Comparison of ENCODE assay signal across 32 cellular contexts in the genomic region with DNA sequence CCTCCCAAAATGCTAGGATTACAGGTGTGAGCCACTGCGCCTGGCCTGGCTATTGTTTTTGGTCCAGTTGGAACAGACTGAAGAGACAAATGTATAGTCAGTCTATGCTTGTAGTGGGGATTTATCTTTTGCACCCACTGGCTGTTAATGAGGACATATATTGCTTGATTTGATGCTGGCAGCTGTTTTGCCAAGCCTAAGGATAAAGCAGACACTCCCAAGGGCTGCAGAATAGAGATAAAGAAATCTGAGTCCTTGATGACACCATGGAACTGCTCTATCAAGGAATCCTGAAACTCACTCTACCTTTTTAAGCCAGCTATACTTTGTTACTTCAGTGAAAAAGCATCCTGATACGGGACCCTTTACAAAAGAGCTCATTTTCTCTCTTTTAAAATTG.
"Had no signal": no experiment of that assay in that cellular context is flagged by ENCODE, and none has a peak within 500 bp of the region (broad histone marks: within the 10 kb centered on the region; RNA-seq: fewer than 3 reads in every experiment).

No MANE protein-coding gene starts in this region.

- H3K4me3 Mint-ChIP-seq: activated CD4-positive, alpha-beta memory T cell treated with anti-CD3 and anti-CD28 coated beads, Interleukin-2, amount 10 ng/mL, durations not matched to agents 7 days and 5 days; activated CD8-positive, alpha-beta memory T cell treated with anti-CD3 and anti-CD28 coated beads, Interleukin-2, amount 10 ng/mL, durations not matched to agents 7 days and 5 days; activated naive CD4-positive, alpha-beta T cell treated with anti-CD3 and anti-CD28 coated beads, Interleukin-2, amount 10 ng/mL, durations not matched to agents 7 days and 5 days; activated naive CD8-positive, alpha-beta T cell; activated naive CD8-positive, alpha-beta T cell treated with anti-CD3 and anti-CD28 coated beads, Interleukin-2, amount 50 U/mL, for 24 hours; central memory CD8-positive, alpha-beta T cell had no signal

- H3K27ac ChIP-seq: brain microvascular endothelial cell, cardiac muscle cell, PC-9, VCaP had no signal

- H3K9me3 Mint-ChIP-seq: activated CD4-positive, alpha-beta memory T cell treated with anti-CD3 and anti-CD28 coated beads, Interleukin-2, amount 10 ng/mL, durations not matched to agents 7 days and 5 days; activated naive CD4-positive, alpha-beta T cell treated with anti-CD3 and anti-CD28 coated beads, Interleukin-2, amount 10 ng/mL, durations not matched to agents 7 days and 5 days; activated naive CD8-positive, alpha-beta T cell treated with anti-CD3 and anti-CD28 coated beads, Interleukin-2, amount 50 U/mL, for 24 hours; central memory CD8-positive, alpha-beta T cell had no signal

- H3K4me2 ChIP-seq: PC-9 had no signal

- H3K27ac Mint-ChIP-seq: activated CD4-positive, alpha-beta memory T cell treated with anti-CD3 and anti-CD28 coated beads, Interleukin-2, amount 10 ng/mL, durations not matched to agents 7 days and 5 days; activated CD8-positive, alpha-beta memory T cell treated with anti-CD3 and anti-CD28 coated beads, Interleukin-2, amount 10 ng/mL, durations not matched to agents 7 days and 5 days; activated naive CD4-positive, alpha-beta T cell treated with anti-CD3 and anti-CD28 coated beads, Interleukin-2, amount 10 ng/mL, durations not matched to agents 7 days and 5 days; activated naive CD8-positive, alpha-beta T cell; activated naive CD8-positive, alpha-beta T cell treated with anti-CD3 and anti-CD28 coated beads, Interleukin-2, amount 50 U/mL, for 24 hours had no signal

- H3K9me3 ChIP-seq: MG63 had no signal

- DNase-seq: activated CD4-positive, alpha-beta memory T cell treated with anti-CD3 and anti-CD28 coated beads, Interleukin-2, amount 10 ng/mL, durations not matched to agents 7 days and 5 days; activated CD4-positive, alpha-beta T cell treated with anti-CD3 and anti-CD28 coated beads for 1 hour; activated CD4-positive, alpha-beta T cell treated with anti-CD3 and anti-CD28 coated beads for 48 hours; activated CD4-positive, CD25-positive, alpha-beta regulatory T cell; activated CD8-positive, alpha-beta memory T cell treated with anti-CD3 and anti-CD28 coated beads for 24 hours; activated CD8-positive, alpha-beta memory T cell treated with anti-CD3 and anti-CD28 coated beads, Interleukin-2, amount 10 ng/mL, durations not matched to agents 7 days and 5 days; activated CD8-positive, alpha-beta memory T cell treated with anti-CD3 and anti-CD28 coated beads, Interleukin-2, amount 50 U/mL, for 48 hours; activated effector memory CD4-positive, alpha-beta T cell treated with Interleukin-2 at 50 U/mL for 16 hours; activated naive CD4-positive, alpha-beta T cell treated with anti-CD3 and anti-CD28 coated beads, Interleukin-2, amount 10 ng/mL, durations not matched to agents 7 days and 5 days; activated naive CD8-positive, alpha-beta T cell treated with anti-CD3 and anti-CD28 coated beads, Interleukin-2, amount 50 U/mL, for 24 hours; activated T-cell treated with anti-CD3 and anti-CD28 coated beads, Interleukin-2, amount 50 U/mL, for 48 hours; aorta; brain microvascular endothelial cell; Karpas-422; MG63; MV-4-11; NCI-H1092; NCI-H1436 treated with DMSO at 0.1 percent for 48 hours; NCI-H1694 treated with DMSO at 0.1 percent for 48 hours; NCI-H2029; NCI-H345; NCI-H524 treated with DMSO at 0.1 percent for 48 hours; PC-9; Right ventricle myocardium superior; SW 1271; T-helper 1 cell; T-helper 2 cell; T-helper 9 cell had no signal

- H3K27me3 ChIP-seq: brain microvascular endothelial cell, cardiac muscle cell, MG63 had no signal

- H3K4me3 ChIP-seq: cardiac muscle cell, MG63, PC-9 had no signal

- ATAC-seq: activated CD8-positive, alpha-beta memory T cell treated with anti-CD3 and anti-CD28 coated beads, Interleukin-2, amount 10 ng/mL, durations not matched to agents 7 days and 5 days; activated naive CD8-positive, alpha-beta T cell treated with anti-CD3 and anti-CD28 coated beads, Interleukin-2, amount 50 U/mL, for 24 hours had no signal

- H3K36me3 ChIP-seq: brain microvascular endothelial cell had no signal

- H2AFZ ChIP-seq: PC-9 had no signal

- H3K27me3 Mint-ChIP-seq: activated CD4-positive, alpha-beta memory T cell treated with anti-CD3 and anti-CD28 coated beads, Interleukin-2, amount 10 ng/mL, durations not matched to agents 7 days and 5 days; activated CD8-positive, alpha-beta memory T cell treated with anti-CD3 and anti-CD28 coated beads, Interleukin-2, amount 10 ng/mL, durations not matched to agents 7 days and 5 days; activated naive CD4-positive, alpha-beta T cell treated with anti-CD3 and anti-CD28 coated beads, Interleukin-2, amount 10 ng/mL, durations not matched to agents 7 days and 5 days; activated naive CD8-positive, alpha-beta T cell; activated naive CD8-positive, alpha-beta T cell treated with anti-CD3 and anti-CD28 coated beads, Interleukin-2, amount 50 U/mL, for 24 hours; central memory CD8-positive, alpha-beta T cell had no signal

- H3K36me3 Mint-ChIP-seq: activated naive CD8-positive, alpha-beta T cell had no signal

- H3K4me1 Mint-ChIP-seq: activated CD4-positive, alpha-beta memory T cell treated with anti-CD3 and anti-CD28 coated beads, Interleukin-2, amount 10 ng/mL, durations not matched to agents 7 days and 5 days; activated CD8-positive, alpha-beta memory T cell treated with anti-CD3 and anti-CD28 coated beads, Interleukin-2, amount 10 ng/mL, durations not matched to agents 7 days and 5 days; activated naive CD4-positive, alpha-beta T cell treated with anti-CD3 and anti-CD28 coated beads, Interleukin-2, amount 10 ng/mL, durations not matched to agents 7 days and 5 days; activated naive CD8-positive, alpha-beta T cell treated with anti-CD3 and anti-CD28 coated beads, Interleukin-2, amount 50 U/mL, for 24 hours had no signal
